9 cellular contexts compared by ENCODE assay signal in genomic region chr5:148290271-148291195, GRCh38. TPM values are rescaled to one million over a fixed set of nuclear protein-coding genes. Genes with fewer than 3 reads are reported as not detected.
DNase-seq lines count a peak whose midpoint lies in the region; ATAC-seq, FAIRE-seq and TF ChIP-seq lines count a peak whose summit lies in the region.
"Had no signal": no experiment of that assay in that cellular context is flagged by ENCODE, and none has a peak within 500 bp of the region (broad histone marks: within the 10 kb centered on the region; RNA-seq: fewer than 3 reads in every experiment).

No MANE protein-coding gene starts in this region.

- BruUV-seq in Caco-2 (replicated peaks; lab: Mats Ljungman, UMichigan): no TSS peak
- no TSS peak for BruUV-seq in PC-9 (replicated peaks; lab: Mats Ljungman, UMichigan)

- no peak overlapping the region for H3K27ac ChIP-seq in PC-9

- H3K9me3 Mint-ChIP-seq in Caco-2 (ENCODE audit: unreplicated experiment): no peaks in the 10 kb centered on the region
- H3K9me3 Mint-ChIP-seq: dendritic cell treated with granulocyte-macrophage colony-stimulating factor and Interleukin-4, amounts not matched to agents 40 ng/mL and 50 ng/mL, for 4 days had no signal

- H3K4me1 Mint-ChIP-seq in Caco-2 (ENCODE audit: low read depth, unreplicated experiment): no peaks in the 10 kb centered on the region

- peaks cover 8% of the 10 kb centered on the region for H3K27me3 Mint-ChIP-seq in Caco-2 (ENCODE audit: insufficient read depth, unreplicated experiment)
- H3K27me3 Mint-ChIP-seq: dendritic cell treated with granulocyte-macrophage colony-stimulating factor and Interleukin-4, amounts not matched to agents 40 ng/mL and 50 ng/mL, for 4 days had no signal

- H3K4me2 ChIP-seq in PC-9: no peak overlapping the region

- TF ChIP-seq POLR2A in GM12891 (IDR thresholded peaks at IDR 0.05; ENCODE audit: low read depth, low read length): no peak

- H3K4me1 ChIP-seq in Caco-2: no peaks in the 10 kb centered on the region
- H3K4me1 ChIP-seq in PC-9 (replicated peaks; ENCODE audit: insufficient read depth): no peaks in the 10 kb centered on the region

- no peak overlapping the region for H2AFZ ChIP-seq in PC-9

- no peak overlapping the region for H3K4me3 Mint-ChIP-seq in Caco-2 (ENCODE audit: unreplicated experiment)
- H3K4me3 Mint-ChIP-seq: dendritic cell treated with granulocyte-macrophage colony-stimulating factor and Interleukin-4, amounts not matched to agents 40 ng/mL and 50 ng/mL, for 4 days had no signal

- H3K36me3 Mint-ChIP-seq in Caco-2 (ENCODE audit: insufficient read depth, unreplicated experiment): no peaks in the 10 kb centered on the region

- H3K79me2 ChIP-seq in PC-9 (ENCODE audit: low read depth): no peaks in the 10 kb centered on the region

- H3K4me3 ChIP-seq in Caco-2 (ENCODE audit: low read depth, low read length) (no peak overlapping the region), PC-9 (no peak overlapping the region)

- H3K27ac Mint-ChIP-seq in Caco-2 (ENCODE audit: unreplicated experiment): no peak overlapping the region
- H3K27ac Mint-ChIP-seq: dendritic cell treated with granulocyte-macrophage colony-stimulating factor and Interleukin-4, amounts not matched to agents 40 ng/mL and 50 ng/mL, for 4 days had no signal

- DNase-seq in Caco-2 (peak in 1 of 2 experiments; percentile 19), PC-9 (no peak), globus pallidus (ENCODE audit: low spot score) (peak; percentile 34), amniotic stem cell (lab: John Stamatoyannopoulos, UW) (no peak), GM12891 (ENCODE audit: insufficient read length, low spot score) (no peak), ecto neural progenitor cell (ENCODE audit: low spot score) (no peak)

- H3K36me3 ChIP-seq in Caco-2 (ENCODE audit: control insufficient read depth, insufficient read depth, low read length) (no peaks in the 10 kb centered on the region), PC-9 (ENCODE audit: low read depth) (no peaks in the 10 kb centered on the region)

- FAIRE-seq in GM12891 (lab: Jason Lieb, UNC): no peak

- H3K9me3 ChIP-seq in Caco-2 (no peaks in the 10 kb centered on the region), PC-9 (ENCODE audit: insufficient read depth, low read depth) (no peaks in the 10 kb centered on the region)

- H4K20me1 ChIP-seq in PC-9 (ENCODE audit: insufficient read depth): no peaks in the 10 kb centered on the region

- intact Hi-C loops in Caco-2 (cut with micrococcal nuclease; ENCODE audit: unreplicated experiment): loop anchor here (1.0 to 5.0 kb wide), 3 partner anchors 84 to 440 kb away; no protein-coding TSS in a partner anchor
- intact Hi-C loops in PC-9 (cut with micrococcal nuclease; ENCODE audit: unreplicated experiment): loop anchor here (1.0 to 5.0 kb wide), 3 partner anchors 62 to 438 kb away; no protein-coding TSS in a partner anchor

- CTCF ChIA-PET in Caco-2 (lab: Charles Lee) (interaction anchor here (0.7 to 1.7 kb wide), 7 partner anchors 9 to 440 kb away, joined by 3 to 12 read pairs (median 5); no protein-coding TSS in a partner anchor), PC-9 (lab: Charles Lee) (interaction anchor here (0.5 to 1.4 kb wide), 5 partner anchors 92 to 1444 kb away, joined by 3 to 10 read pairs (median 5); no protein-coding TSS in a partner anchor)

- H3F3A ChIP-seq in PC-9 (ENCODE audit: insufficient read depth, low read depth): no peaks in the 10 kb centered on the region

- TF ChIP-seq CTCF in Caco-2 (IDR thresholded peaks at IDR 0.05; ENCODE audit: insufficient read depth in 1 of 2, low read depth in 1 of 2, low read length in 1 of 2, severe bottlenecking in 1 of 2, unreplicated experiment in 1 of 2) (peak; percentile 52 to 54), PC-9 (conservative IDR thresholded peaks at IDR 0.05) (peak; percentile 68)

- ATAC-seq in HG03159 (IDR thresholded peaks at IDR 0.05; ENCODE audit: unreplicated experiment): peak; percentile 68
- ATAC-seq in GM18870 (IDR thresholded peaks at IDR 0.05; ENCODE audit: unreplicated experiment): no peak

- H3K9me2 ChIP-seq in PC-9 (ENCODE audit: insufficient read depth): no peaks in the 10 kb centered on the region

- POLR2A ChIA-PET in Caco-2 (lab: Charles Lee) (no interaction called here), PC-9 (lab: Charles Lee; ENCODE audit: unreplicated experiment) (no interaction called here)

- no peaks in the 10 kb centered on the region for H3K27me3 ChIP-seq in Caco-2 (replicated peaks; ENCODE audit: control insufficient read depth, insufficient read depth, low read length)
- H3K27me3 ChIP-seq in PC-9 (ENCODE audit: insufficient read depth, low read depth): no peaks in the 10 kb centered on the region

TF ChIP-seq in GM12891, 5 proteins besides CTCF, POLR2A, EP300 and RAD21:
- TF ChIP-seq PAX5 (IDR thresholded peaks at IDR 0.05; ENCODE audit: insufficient read depth, low read length, severe bottlenecking) (no peak), TAF1 (IDR thresholded peaks at IDR 0.05; ENCODE audit: low read depth, low read length) (no peak), SPI1 (IDR thresholded peaks at IDR 0.05; ENCODE audit: low read depth, low read length) (no peak)

RNA-seq across cellular contexts. Expression of gene SPINK7, which starts 21.7 kb away (rescaled TPM):
- total RNA-seq in Caco-2 (2022) (not detected in 2 replicates), PC-9 (2021) (not detected in 2 replicates)
- not detected for polyA plus RNA-seq in GM12891 (2012; ENCODE audit: low read depth, missing spikeins)

RNA-seq across cellular contexts. Expression of gene SPINK13, which starts 21.9 kb away (rescaled TPM):
- total RNA-seq in Caco-2 (2022) (not detected in 2 replicates), PC-9 (2021) (not detected in 2 replicates)
- not detected for polyA plus RNA-seq in GM12891 (2012; ENCODE audit: low read depth, missing spikeins)

RNA-seq across cellular contexts. Expression of gene SPINK9, which starts 44.8 kb away (rescaled TPM):
- total RNA-seq in Caco-2 (2022): not detected in 2 replicates
- total RNA-seq in PC-9 (2021): not detected in 2 replicates
- not detected for polyA plus RNA-seq in GM12891 (2012; ENCODE audit: low read depth, missing spikeins)

RNA-seq across cellular contexts. Expression of gene MARCOL, which starts 52.2 kb away (rescaled TPM):
- total RNA-seq in Caco-2 (2022): not detected in 2 replicates
- total RNA-seq in PC-9 (2021): not detected in 2 replicates
- polyA plus RNA-seq in GM12891 (2012; ENCODE audit: low read depth, missing spikeins): not detected
